In genomic region chr17:49834118-49834743, GRCh38 we compare ENCODE assay signal across 21 cellular contexts. TPM values are rescaled to one million over a fixed set of nuclear protein-coding genes. Genes with fewer than 3 reads are reported as not detected.
"Had no signal": no experiment of that assay in that cellular context is flagged by ENCODE, and none has a peak within 500 bp of the region (broad histone marks: within the 10 kb centered on the region; RNA-seq: fewer than 3 reads in every experiment).

No MANE protein-coding gene starts in this region.

- H3K36me3 ChIP-seq: prostate gland had no signal

- DNase-seq: activated naive CD4-positive, alpha-beta T cell; activated naive CD8-positive, alpha-beta T cell treated with anti-CD3 and anti-CD28 coated beads, Interleukin-2, amount 10 ng/mL, durations not matched to agents 7 days and 5 days; activated T-cell treated with anti-CD3 and anti-CD28 coated beads for 4 hours; anterior cingulate cortex; effector CD4-positive, alpha-beta T cell; kidney glomerular epithelial cell; left ventricle myocardium superior; occipital lobe; right cardiac atrium; stimulated activated naive CD8-positive, alpha-beta T cell treated with anti-CD3 and anti-CD28 coated beads, Interleukin-15, amount 100 ng/mL, for 72 hours had no signal

- ATAC-seq: left ventricle myocardium superior; natural killer cell treated with Interleukin-12 subunit alpha and Interleukin-12 subunit beta and Interleukin-15 and Interleukin-18, amount 100 ng/mL, for 72 hours; right cardiac atrium; stimulated activated naive CD8-positive, alpha-beta T cell treated with anti-CD3 and anti-CD28 coated beads, Interleukin-15, amount 100 ng/mL, for 72 hours had no signal

- H3K4me2 ChIP-seq: hepatocyte, smooth muscle cell had no signal

- H3K27ac Mint-ChIP-seq: activated naive CD8-positive, alpha-beta T cell treated with anti-CD3 and anti-CD28 coated beads, Interleukin-2, amount 10 ng/mL, durations not matched to agents 7 days and 5 days; natural killer cell treated with Interleukin-12 subunit alpha and Interleukin-12 subunit beta and Interleukin-15 and Interleukin-18, amount 100 ng/mL, for 72 hours; type B pancreatic cell had no signal

- H3K79me2 ChIP-seq: hepatocyte had no signal

- H3K27ac ChIP-seq: cardiac muscle cell, hepatocyte, prostate gland had no signal

- H3K27me3 Mint-ChIP-seq: activated naive CD8-positive, alpha-beta T cell treated with anti-CD3 and anti-CD28 coated beads, Interleukin-2, amount 10 ng/mL, durations not matched to agents 7 days and 5 days; natural killer cell treated with Interleukin-12 subunit alpha and Interleukin-12 subunit beta and Interleukin-15 and Interleukin-18, amount 100 ng/mL, for 72 hours; stimulated activated naive CD8-positive, alpha-beta T cell treated with anti-CD3 and anti-CD28 coated beads, Interleukin-15, amount 100 ng/mL, for 72 hours; type B pancreatic cell had no signal

- H3K27me3 ChIP-seq: cardiac muscle cell, hepatocyte had no signal

- H3K4me1 Mint-ChIP-seq: activated naive CD8-positive, alpha-beta T cell treated with anti-CD3 and anti-CD28 coated beads, Interleukin-2, amount 10 ng/mL, durations not matched to agents 7 days and 5 days; stimulated activated naive CD8-positive, alpha-beta T cell treated with anti-CD3 and anti-CD28 coated beads, Interleukin-15, amount 100 ng/mL, for 72 hours had no signal

- H3K4me3 Mint-ChIP-seq: activated naive CD8-positive, alpha-beta T cell treated with anti-CD3 and anti-CD28 coated beads, Interleukin-2, amount 10 ng/mL, durations not matched to agents 7 days and 5 days; natural killer cell treated with Interleukin-12 subunit alpha and Interleukin-12 subunit beta and Interleukin-15 and Interleukin-18, amount 100 ng/mL, for 72 hours; stimulated activated naive CD8-positive, alpha-beta T cell treated with anti-CD3 and anti-CD28 coated beads, Interleukin-15, amount 100 ng/mL, for 72 hours; type B pancreatic cell had no signal

- H3K4me1 ChIP-seq: prostate gland had no signal

- H2AFZ ChIP-seq: hepatocyte had no signal

- H3K4me3 ChIP-seq: cardiac muscle cell, hepatocyte, prostate gland, smooth muscle cell had no signal

- H3K9me3 ChIP-seq: prostate gland had no signal

RNA-seq across cellular contexts. Expression of gene TAC4, which starts 13.6 kb away (rescaled TPM):
- total RNA-seq: activated naive CD8-positive, alpha-beta T cell treated with anti-CD3 and anti-CD28 coated beads, Interleukin-2, amount 10 ng/mL, durations not matched to agents 7 days and 5 days; cardiac muscle cell; fibroblast of lung; glomerular endothelial cell; hepatocyte; left ventricle myocardium superior; mesenteric fat pad; natural killer cell treated with Interleukin-12 subunit alpha and Interleukin-12 subunit beta and Interleukin-15 and Interleukin-18, amount 100 ng/mL, for 72 hours; occipital lobe; prostate gland; smooth muscle cell; T-helper 2 cell treated with Interferon-gamma antibody and Interleukin-4, amounts not matched to agents 100 ng/mL and 5 ng/mL, for 36 hours; temporal lobe had no signal
